15 cellular contexts compared by ENCODE assay signal in genomic region chr3:100928638-100929428, GRCh38.
DNase-seq lines count a peak whose midpoint lies in the region; ATAC-seq and TF ChIP-seq lines count a peak whose summit lies in the region.
"Had no signal": no experiment of that assay in that cellular context is flagged by ENCODE, and none has a peak within 500 bp of the region (broad histone marks: within the 10 kb centered on the region; RNA-seq: fewer than 3 reads in every experiment).

No MANE protein-coding gene starts in this region.

- ATAC-seq in GM19455 (IDR thresholded peaks at IDR 0.05; ENCODE audit: unreplicated experiment) (no peak), HG03378 (IDR thresholded peaks at IDR 0.05; ENCODE audit: unreplicated experiment) (no peak)
- ATAC-seq: GM23338; stimulated activated effector memory CD8-positive, alpha-beta T cell treated with anti-CD3 and anti-CD28 coated beads, Interleukin-12 subunit alpha, Interleukin-12 subunit beta, amount 100 ng/mL, for 72 hours had no signal

- H3K4me3 ChIP-seq in fibroblast of villous mesenchyme (ENCODE audit: low read depth, low read length) (no peak overlapping the region), skeletal muscle cell (ENCODE audit: low read depth, low read length) (no peak overlapping the region)
- H3K4me3 ChIP-seq: GM23338 had no signal

- DNase-seq in ELR (ENCODE audit: low read depth), result peak; percentile 82
- DNase-seq in amniotic stem cell (lab: John Stamatoyannopoulos, UW), result peak; percentile 4
- peak; percentile 66 for DNase-seq in fibroblast of villous mesenchyme (ENCODE audit: low read depth)
- peak; percentile 98 for DNase-seq in skeletal muscle cell (ENCODE audit: low read depth)
- DNase-seq in midbrain (lab: John Stamatoyannopoulos, UW), result no peak
- DNase-seq in stimulated activated CD8-positive, alpha-beta memory T cell treated with anti-CD3 and anti-CD28 coated beads, Interleukin-4, amount 100 ng/mL, for 48 hours, result no peak
- DNase-seq: caudate nucleus, NCI-H1417, NCI-H524 treated with DMSO at 0.1 percent for 48 hours, nucleus accumbens, SHP77 had no signal

- TF ChIP-seq CTCF in fibroblast of villous mesenchyme (IDR thresholded peaks at IDR 0.05; ENCODE audit: insufficient read depth, low read depth, low read length), result no peak

Comparison
In these comparisons a context has a peak if more than half of its experiments do, and no peak if none do; other contexts are left out.
1. DNase-seq: peak in ELR (single experiment), amniotic stem cell (single experiment), fibroblast of villous mesenchyme (single experiment) and skeletal muscle cell (single experiment); none in midbrain (single experiment) and stimulated activated CD8-positive, alpha-beta memory T cell treated with anti-CD3 and anti-CD28 coated beads, Interleukin-4, amount 100 ng/mL, for 48 hours (single experiment).